In the genomic region with DNA sequence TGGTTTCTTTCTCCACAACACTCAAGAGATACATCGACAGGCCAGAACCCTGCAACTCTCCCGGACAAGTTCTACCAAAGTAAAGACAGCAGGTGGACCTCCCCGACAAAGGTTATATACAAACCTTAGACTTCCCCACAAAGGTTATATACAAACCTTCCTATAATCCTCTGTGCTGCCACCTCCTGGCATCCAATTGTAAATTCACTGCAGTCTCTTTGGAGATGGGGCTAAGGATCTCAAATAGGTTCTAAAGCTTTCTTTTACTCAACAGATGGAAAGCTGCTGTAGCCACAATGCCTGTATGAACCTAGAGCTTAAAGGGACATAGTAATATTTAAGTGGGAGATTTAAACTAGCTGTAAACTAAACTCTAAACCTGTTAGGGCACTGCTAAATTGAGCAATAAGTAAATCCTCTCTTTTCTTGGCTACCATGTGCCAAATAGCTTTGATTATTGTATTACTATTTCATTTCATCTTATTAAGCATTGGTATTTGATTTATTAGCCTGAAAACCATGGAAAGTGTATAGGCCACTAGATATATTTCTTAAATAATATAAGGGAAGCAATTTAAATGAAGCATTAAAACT, we compare ENCODE assay signal across 8 cellular contexts. TPM values are rescaled to one million over a fixed set of nuclear protein-coding genes. Genes with fewer than 3 reads are reported as not detected.
DNase-seq lines count a peak whose midpoint lies in the region; ATAC-seq and TF ChIP-seq lines count a peak whose summit lies in the region.

No MANE protein-coding gene starts in this region.

- no peak overlapping the region for H3K4me3 ChIP-seq in ascending aorta

- no peaks in the 10 kb centered on the region for H3K36me3 ChIP-seq in ascending aorta

- H3K9me3 ChIP-seq in ascending aorta = no peaks in the 10 kb centered on the region

- intact Hi-C loops in ascending aorta (cut with DNase I) = loop anchor here (5.0 kb wide), 1 partner anchor 71 kb away; no protein-coding TSS in a partner anchor

- peak in 2 of 3 experiments; percentile 26 to 54 for TF ChIP-seq CTCF in ascending aorta (IDR thresholded peaks at IDR 0.05)

- H3K27ac ChIP-seq in ascending aorta = no peak overlapping the region

- DNase-seq in NCI-H2196 (lab: John Stamatoyannopoulos, UW; ENCODE audit: unreplicated experiment) = peak; percentile 49
- no peak for DNase-seq in NCI-H2196 treated with DMSO at 0.1 percent for 48 hours (lab: John Stamatoyannopoulos, UW; ENCODE audit: unreplicated experiment)
- DNase-seq in RPMI8226 = peak; percentile 54
- no peak for DNase-seq in ascending aorta (ENCODE audit: low spot score in 2 of 2)
- peak; percentile 69 for DNase-seq in islet precursor cell
- peak in 4 of 6 experiments; percentile 1 to 42 (median 28) for DNase-seq in stimulated activated naive CD4-positive, alpha-beta T cell (lab: John Stamatoyannopoulos, UW)

- ATAC-seq in GM21447 (IDR thresholded peaks at IDR 0.05; ENCODE audit: unreplicated experiment) (peak; percentile 91), HG03565 (IDR thresholded peaks at IDR 0.05; ENCODE audit: unreplicated experiment) (peak; percentile 89)

- H3K4me1 ChIP-seq in ascending aorta = no peaks in the 10 kb centered on the region

- no peaks in the 10 kb centered on the region for H3K27me3 ChIP-seq in ascending aorta

RNA-seq across cellular contexts. Expression of gene MREG, which starts 9.8 kb away (rescaled TPM):
- total RNA-seq in ascending aorta = not detected

RNA-seq across cellular contexts. Expression of gene PECR, which starts 58.5 kb away (rescaled TPM):
- total RNA-seq in ascending aorta = 32.2 TPM

RNA-seq across cellular contexts. Expression of gene TMEM169, which starts 58.6 kb away (rescaled TPM):
- total RNA-seq in ascending aorta = 7.3 TPM

Comparison
In these comparisons a context has a peak if more than half of its experiments do, and no peak if none do; other contexts are left out.
1. DNase-seq: peak in NCI-H2196 (single experiment), RPMI8226 (single experiment), islet precursor cell (single experiment) and stimulated activated naive CD4-positive, alpha-beta T cell (4 of 6); none in NCI-H2196 treated with DMSO at 0.1 percent for 48 hours (single experiment) and ascending aorta (0 of 2).